ENCODE assay signal across 1 cellular context in the genomic region with DNA sequence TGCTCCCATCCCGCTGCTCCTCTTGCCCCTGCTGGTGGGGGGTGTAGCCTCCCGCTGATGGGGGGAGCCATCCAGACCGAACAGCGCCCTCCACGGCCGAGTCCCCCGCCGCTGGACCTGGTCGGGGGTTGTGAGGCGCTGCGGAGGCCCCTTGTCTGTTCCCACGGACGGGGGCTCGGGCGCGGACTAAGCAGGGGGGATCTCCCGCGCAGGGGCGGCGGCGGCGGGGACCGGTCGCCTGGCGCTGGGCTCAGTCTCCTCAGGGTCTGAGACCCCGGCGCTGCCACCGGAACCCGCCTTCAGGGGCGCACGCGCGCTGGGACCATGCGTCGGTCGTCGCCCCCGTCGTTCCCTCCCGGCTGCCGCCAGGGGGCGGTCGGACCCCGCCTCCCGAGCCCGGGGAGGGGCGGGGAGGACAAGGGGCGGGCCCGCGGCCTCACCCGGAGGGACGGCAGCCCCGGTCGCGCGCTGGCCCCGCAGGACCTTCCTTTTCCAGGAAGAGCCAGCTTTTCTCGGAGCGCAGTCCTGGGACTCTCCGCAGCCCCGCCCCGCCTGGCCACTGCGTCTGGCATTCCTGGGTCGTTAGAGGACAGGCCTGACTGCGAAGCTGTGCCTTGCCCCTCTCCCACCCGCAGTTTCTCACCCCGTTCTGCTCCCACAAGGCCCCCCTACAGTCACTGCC.
TF ChIP-seq lines count a peak whose summit lies in the region.

No MANE protein-coding gene starts in this region.

TF ChIP-seq in HepG2, 621 proteins besides CTCF, POLR2A, EP300 and RAD21 (continued from another document):
- peak; percentile 72 for TF ChIP-seq IKZF4 (CRISPR knock-in tag; IDR thresholded peaks at IDR 0.05; ENCODE audit: borderline replicate concordance, low read depth, not compliant biosample characterization)
- TF ChIP-seq, protein P1, sequence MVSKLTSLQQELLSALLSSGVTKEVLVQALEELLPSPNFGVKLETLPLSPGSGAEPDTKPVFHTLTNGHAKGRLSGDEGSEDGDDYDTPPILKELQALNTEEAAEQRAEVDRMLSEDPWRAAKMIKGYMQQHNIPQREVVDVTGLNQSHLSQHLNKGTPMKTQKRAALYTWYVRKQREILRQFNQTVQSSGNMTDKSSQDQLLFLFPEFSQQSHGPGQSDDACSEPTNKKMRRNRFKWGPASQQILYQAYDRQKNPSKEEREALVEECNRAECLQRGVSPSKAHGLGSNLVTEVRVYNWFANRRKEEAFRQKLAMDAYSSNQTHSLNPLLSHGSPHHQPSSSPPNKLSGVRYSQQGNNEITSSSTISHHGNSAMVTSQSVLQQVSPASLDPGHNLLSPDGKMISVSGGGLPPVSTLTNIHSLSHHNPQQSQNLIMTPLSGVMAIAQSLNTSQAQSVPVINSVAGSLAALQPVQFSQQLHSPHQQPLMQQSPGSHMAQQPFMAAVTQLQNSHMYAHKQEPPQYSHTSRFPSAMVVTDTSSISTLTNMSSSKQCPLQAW (CRISPR knock-in tag; IDR thresholded peaks at IDR 0.05): no peak
- no peak for TF ChIP-seq ZNF136 (CRISPR knock-in tag; IDR thresholded peaks at IDR 0.05; ENCODE audit: low read depth)
